17 cellular contexts compared by ENCODE assay signal in the genomic region with DNA sequence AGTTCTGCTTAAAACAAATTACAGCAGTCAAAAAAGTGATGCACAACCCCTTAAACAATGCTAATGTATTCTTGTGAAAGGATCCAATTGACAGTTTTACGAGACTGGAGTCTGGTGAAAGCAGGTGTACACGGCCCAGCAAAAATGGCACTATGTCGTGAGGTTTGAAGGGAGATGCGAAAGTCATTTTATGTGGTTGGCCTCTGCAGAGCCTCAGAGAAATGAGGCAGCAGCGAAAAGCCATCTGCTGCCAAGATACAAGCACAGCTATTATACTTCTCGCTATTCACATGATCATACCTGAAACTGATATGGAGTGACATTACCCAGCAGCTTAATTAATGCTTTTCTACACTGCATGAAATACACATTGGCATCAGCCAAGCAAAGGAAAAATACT. TPM values are rescaled to one million over a fixed set of nuclear protein-coding genes. Genes with fewer than 3 reads are reported as not detected.
DNase-seq lines count a peak whose midpoint lies in the region; ATAC-seq and TF ChIP-seq lines count a peak whose summit lies in the region.
"Had no signal": no experiment of that assay in that cellular context is flagged by ENCODE, and none has a peak within 500 bp of the region (broad histone marks: within the 10 kb centered on the region; RNA-seq: fewer than 3 reads in every experiment).

No MANE protein-coding gene starts in this region.

- H3K79me2 ChIP-seq in Loucy (ENCODE audit: insufficient read depth, low read length) (no peaks in the 10 kb centered on the region), OCI-LY3 (ENCODE audit: low read length) (no peaks in the 10 kb centered on the region)

- no peaks in the 10 kb centered on the region for H3K36me3 ChIP-seq in Loucy (ENCODE audit: insufficient read depth, low read length)
- no peaks in the 10 kb centered on the region for H3K36me3 ChIP-seq in OCI-LY3 (replicated peaks; ENCODE audit: low read depth, low read length)
- H3K36me3 ChIP-seq: neutrophil, uterus had no signal

- no peak overlapping the region for H2AFZ ChIP-seq in Loucy (ENCODE audit: low read length)
- no peak overlapping the region for H2AFZ ChIP-seq in OCI-LY3 (ENCODE audit: low read depth, low read length)

- H3F3A ChIP-seq in Loucy (ENCODE audit: low read depth): no peaks in the 10 kb centered on the region

- H3K27me3 ChIP-seq in Loucy (ENCODE audit: insufficient read depth, low read length, poor library complexity, severe bottlenecking) (no peaks in the 10 kb centered on the region), OCI-LY3 (ENCODE audit: low read depth, low read length) (no peaks in the 10 kb centered on the region)
- H3K27me3 ChIP-seq: uterus had no signal

- H3K27ac ChIP-seq in OCI-LY3 (ENCODE audit: low read length): no peak overlapping the region
- H3K27ac ChIP-seq: neutrophil, uterus had no signal

- CTCF ChIA-PET in Calu3 (lab: Charles Lee): no interaction called here

- peak; percentile 83 for DNase-seq in DMS 273 (lab: John Stamatoyannopoulos, UW; ENCODE audit: unreplicated experiment)
- peak; percentile 100 for DNase-seq in NCI-H2107 treated with DMSO at 0.1 percent for 48 hours (lab: John Stamatoyannopoulos, UW; ENCODE audit: unreplicated experiment)
- DNase-seq in activated T-cell treated with anti-CD3 and anti-CD28 coated beads, Interleukin-2, amount 50 U/mL, for 48 hours: no peak
- no peak for DNase-seq in kidney tubule cell (ENCODE audit: low spot score)
- DNase-seq in Calu3: no peak
- DNase-seq: activated gamma-delta T cell; Caco-2; hippocampal formation; Right ventricle myocardium superior; stimulated activated CD4-positive, alpha-beta T cell treated with anti-CD3 and anti-CD28 coated beads, Interleukin-1b, Interleukin-23, amount 100 ng/mL, for 48 hours; T-helper 2 cell; uterus had no signal

- H3K9me2 ChIP-seq in Loucy (replicated peaks; ENCODE audit: low read depth, low read length): no peaks in the 10 kb centered on the region

- no peaks in the 10 kb centered on the region for H3K27me3 Mint-ChIP-seq in Calu3 (ENCODE audit: unreplicated experiment)

- H3K4me3 ChIP-seq in Loucy (ENCODE audit: low read length, poor library complexity, severe bottlenecking) (no peak overlapping the region), OCI-LY3 (ENCODE audit: low read length) (no peak overlapping the region)
- H3K4me3 ChIP-seq: uterus had no signal

- TF ChIP-seq CTCF in Loucy (conservative IDR thresholded peaks at IDR 0.05; ENCODE audit: low read length) (no peak), OCI-LY3 (IDR thresholded peaks at IDR 0.05; ENCODE audit: low read depth, low read length) (no peak), Calu3 (IDR thresholded peaks at IDR 0.05; ENCODE audit: unreplicated experiment) (no peak)

- H3K27ac Mint-ChIP-seq in Calu3 (ENCODE audit: unreplicated experiment): no peak overlapping the region

- H3K4me1 ChIP-seq in Loucy (ENCODE audit: insufficient read depth, low read length, poor library complexity, severe bottlenecking) (peaks cover 30% of the 10 kb centered on the region), OCI-LY3 (ENCODE audit: low read length) (peaks cover 8% of the 10 kb centered on the region)
- H3K4me1 ChIP-seq: Caco-2, uterus had no signal

- H3K9me3 ChIP-seq in Loucy (ENCODE audit: insufficient read depth, low read depth, low read length) (no peaks in the 10 kb centered on the region), OCI-LY3 (ENCODE audit: insufficient read depth, low read length) (no peaks in the 10 kb centered on the region)
- H3K9me3 ChIP-seq: Caco-2, neutrophil, uterus had no signal

- H3K9ac ChIP-seq in Loucy (ENCODE audit: low read depth, low read length, poor library complexity, severe bottlenecking) (no peak overlapping the region), OCI-LY3 (ENCODE audit: low read length) (no peak overlapping the region)

- peak overlapping the region; percentile 26 for H3K4me2 ChIP-seq in Loucy (ENCODE audit: low read depth, low read length, poor library complexity, severe bottlenecking)
- peak overlapping the region; percentile 17; the same call in 1 of the 2 replicates for H3K4me2 ChIP-seq in OCI-LY3 (ENCODE audit: low read length)

- H3K36me3 Mint-ChIP-seq in Calu3 (ENCODE audit: insufficient read depth, unreplicated experiment): no peaks in the 10 kb centered on the region

- intact Hi-C loops in Calu3 (cut with micrococcal nuclease; ENCODE audit: unreplicated experiment): no loop called here

- no peak overlapping the region for H3K4me3 Mint-ChIP-seq in Calu3 (ENCODE audit: low read depth, unreplicated experiment)

- H3K4me1 Mint-ChIP-seq in Calu3 (ENCODE audit: low read depth, unreplicated experiment): peaks cover 12% of the 10 kb centered on the region

- ATAC-seq in HG02852 (IDR thresholded peaks at IDR 0.05; ENCODE audit: unreplicated experiment): no peak
- ATAC-seq: sciatic nerve had no signal

- H4K20me1 ChIP-seq in Loucy (ENCODE audit: insufficient read depth, low read length, poor library complexity, severe bottlenecking) (no peaks in the 10 kb centered on the region), OCI-LY3 (ENCODE audit: insufficient read depth, low read length) (no peaks in the 10 kb centered on the region)

- BruUV-seq in Calu3 (replicated peaks; lab: Mats Ljungman, UMichigan): no TSS peak

- no peaks in the 10 kb centered on the region for H3K9me3 Mint-ChIP-seq in Calu3 (ENCODE audit: low read depth, unreplicated experiment)

RNA-seq across cellular contexts. Expression of a gene that starts 36.4 kb away (rescaled TPM):
- total RNA-seq in Calu3 (2022): 137 and 139 TPM in 2 replicates

Comparison
In these comparisons a context has a peak if more than half of its experiments do, and no peak if none do; other contexts are left out.
1. DNase-seq: peak in DMS 273 (single experiment) and NCI-H2107 treated with DMSO at 0.1 percent for 48 hours (single experiment); none in activated T-cell treated with anti-CD3 and anti-CD28 coated beads, Interleukin-2, amount 50 U/mL, for 48 hours (0 of 2), kidney tubule cell (single experiment) and Calu3 (single experiment).